ENCODE assay signal across 22 cellular contexts in the genomic region with DNA sequence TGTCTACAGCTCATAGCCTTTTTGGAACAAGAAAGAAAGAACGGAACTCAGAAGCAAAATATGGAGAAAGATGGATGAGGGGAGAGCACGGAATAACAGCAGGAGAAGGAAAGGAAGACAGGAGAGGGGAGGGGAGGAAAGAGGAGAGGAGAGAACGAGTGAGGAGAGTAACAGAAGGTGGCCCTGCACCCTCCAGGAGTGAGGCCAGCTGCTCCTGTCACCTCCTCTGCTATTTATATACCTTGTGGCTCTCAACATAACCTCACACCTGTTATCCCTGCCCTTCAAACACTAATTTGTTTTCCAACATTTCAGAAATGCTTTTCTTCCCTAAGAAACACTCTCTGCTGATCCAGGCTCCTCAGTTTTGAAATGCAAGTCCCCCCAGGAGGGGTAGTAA. TPM values are rescaled to one million over a fixed set of nuclear protein-coding genes. Genes with fewer than 3 reads are reported as not detected.
DNase-seq lines count a peak whose midpoint lies in the region; TF ChIP-seq lines count a peak whose summit lies in the region.
"Had no signal": no experiment of that assay in that cellular context is flagged by ENCODE, and none has a peak within 500 bp of the region (broad histone marks: within the 10 kb centered on the region; RNA-seq: fewer than 3 reads in every experiment).

No MANE protein-coding gene starts in this region.

- no peak overlapping the region for H3K4me3 Mint-ChIP-seq in glutamatergic neuron (ENCODE audit: unreplicated experiment)
- H3K4me3 Mint-ChIP-seq: B cell; CD4-positive, CD25-positive, alpha-beta regulatory T cell; HFFc6; IgD-negative memory B cell had no signal

- TF ChIP-seq EP300 in suprapubic skin (IDR thresholded peaks at IDR 0.05), result no peak

- H3K27me3 Mint-ChIP-seq in glutamatergic neuron (ENCODE audit: unreplicated experiment), result peaks cover 8% of the 10 kb centered on the region
- H3K27me3 Mint-ChIP-seq: CD4-positive, CD25-positive, alpha-beta regulatory T cell had no signal

- peaks cover 9% of the 10 kb centered on the region for H3K27me3 ChIP-seq in suprapubic skin

- 61% methylated on average over 3 of the region's 3 CpGs for WGBS in suprapubic skin

- H3K36me3 ChIP-seq in suprapubic skin, result no peaks in the 10 kb centered on the region
- H3K36me3 ChIP-seq: SJCRH30 had no signal

- H3K4me1 ChIP-seq in suprapubic skin, result no peaks in the 10 kb centered on the region
- H3K4me1 ChIP-seq: Caco-2, SJCRH30 had no signal

- no peak overlapping the region for H3K27ac ChIP-seq in suprapubic skin
- H3K27ac ChIP-seq: 22Rv1, RWPE1, SJCRH30 had no signal

- TF ChIP-seq CTCF in glutamatergic neuron (IDR thresholded peaks at IDR 0.05; ENCODE audit: partially characterized antibody, unreplicated experiment), result no peak
- TF ChIP-seq CTCF in suprapubic skin (IDR thresholded peaks at IDR 0.05), result no peak

- no peak overlapping the region for H3K4me3 ChIP-seq in suprapubic skin
- H3K4me3 ChIP-seq: SJCRH30 had no signal

- peak overlapping the region; percentile 28 for H3K27ac Mint-ChIP-seq in glutamatergic neuron (ENCODE audit: unreplicated experiment)
- H3K27ac Mint-ChIP-seq: B cell; CD4-positive, CD25-positive, alpha-beta regulatory T cell; HFFc6; IgD-negative memory B cell had no signal

- H3K9me3 Mint-ChIP-seq in glutamatergic neuron (ENCODE audit: unreplicated experiment), result peaks cover 2% of the 10 kb centered on the region
- H3K9me3 Mint-ChIP-seq: HFFc6 had no signal

- H3K36me3 Mint-ChIP-seq in glutamatergic neuron (ENCODE audit: unreplicated experiment), result peaks cover 10% of the 10 kb centered on the region
- H3K36me3 Mint-ChIP-seq: CD4-positive, CD25-positive, alpha-beta regulatory T cell; IgD-negative memory B cell had no signal

- TF ChIP-seq POLR2A in suprapubic skin (IDR thresholded peaks at IDR 0.05), result no peak

- no peaks in the 10 kb centered on the region for H3K9me3 ChIP-seq in suprapubic skin
- H3K9me3 ChIP-seq: Caco-2, SJCRH30 had no signal

- peaks cover 37% of the 10 kb centered on the region for H3K4me1 Mint-ChIP-seq in glutamatergic neuron (ENCODE audit: low read depth, unreplicated experiment)

- DNase-seq in NCI-H1694 treated with DMSO at 0.1 percent for 48 hours (lab: John Stamatoyannopoulos, UW) (peak; percentile 43), NCI-H1694 (lab: John Stamatoyannopoulos, UW) (no peak), NCI-H82 (lab: John Stamatoyannopoulos, UW) (peak; percentile 82), glutamatergic neuron (no peak), suprapubic skin (ENCODE audit: low spot score in 2 of 2) (peak; percentile 5 to 35), SKM-1 treated with dmso at 0.1 percent for 144 hours (lab: John Stamatoyannopoulos, UW; ENCODE audit: unreplicated experiment) (no peak), NCI-H2029 (lab: John Stamatoyannopoulos, UW) (no peak)
- DNase-seq in NK-92 treated with Interleukin-12 subunit alpha and Interleukin-12 subunit beta, amount 100 ng/mL, for 24 hours (lab: John Stamatoyannopoulos, UW), result no peak
- DNase-seq: Caco-2; CD4-positive, CD25-positive, alpha-beta regulatory T cell; DMS53; Kasumi-1; MM.1S; NCI-H1105; NCI-H187; NCI-H510A; SJCRH30 had no signal

RNA-seq across cellular contexts. Expression of gene ATP2B2, which starts 53.3 kb away (rescaled TPM):
- total RNA-seq in glutamatergic neuron (ENCODE audit: unreplicated experiment) (31.2 TPM), suprapubic skin (1 to 10 TPM in 2 of 4 donors, under 1 TPM in 1, not detected in 1; 0.86 to 2.2 (median 1.0) TPM)
- total RNA-seq: B cell; Caco-2; CD4-positive, CD25-positive, alpha-beta regulatory T cell; HFFc6; SJCRH30 had no signal

Comparison
In these comparisons a context has a peak if more than half of its experiments do, and no peak if none do; other contexts are left out.
1. DNase-seq: peak in NCI-H1694 treated with DMSO at 0.1 percent for 48 hours (single experiment), NCI-H82 (single experiment) and suprapubic skin (2 of 2); none in NCI-H1694 (single experiment), glutamatergic neuron (single experiment), NK-92 treated with Interleukin-12 subunit alpha and Interleukin-12 subunit beta, amount 100 ng/mL, for 24 hours (single experiment), SKM-1 treated with dmso at 0.1 percent for 144 hours (single experiment) and NCI-H2029 (single experiment).
2. RNA of gene ATP2B2, which starts 53.3 kb away (total RNA-seq): 31.2 TPM in glutamatergic neuron (single experiment); 0.86 to 2.2 TPM in suprapubic skin; every median in the first group is over 10 times any median in the second.